ENCODE assay signal across 8 cellular contexts in the genomic region with DNA sequence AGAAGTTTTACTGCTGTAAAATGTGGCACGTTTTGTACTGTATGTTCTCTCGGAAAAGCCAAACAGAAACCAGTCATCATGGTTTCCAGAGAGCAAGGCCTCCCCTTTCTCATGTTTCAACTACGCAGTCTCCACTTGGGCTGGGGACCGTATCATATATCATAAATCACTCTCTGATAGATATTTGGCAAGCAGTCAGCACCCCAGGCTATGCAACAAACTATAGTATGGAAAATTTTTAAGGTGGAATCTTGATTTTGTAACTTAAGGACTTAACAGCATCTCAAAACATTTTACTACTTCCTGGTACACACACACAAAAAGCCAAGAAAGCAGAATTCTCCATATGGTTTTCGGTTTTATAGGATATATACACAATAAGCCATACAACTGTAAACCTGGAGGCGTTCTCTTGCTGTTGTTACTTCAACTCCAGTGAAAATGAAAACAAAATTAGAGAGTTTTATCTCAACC.
DNase-seq lines count a peak whose midpoint lies in the region; ATAC-seq and TF ChIP-seq lines count a peak whose summit lies in the region.

No MANE protein-coding gene starts in this region.

- DNase-seq in DMS 273 treated with DMSO at 0.1 percent for 48 hours (lab: John Stamatoyannopoulos, UW) (peak; percentile 29), NCI-H226 (peak; percentile 79), esophagus squamous epithelium (lab: John Stamatoyannopoulos, UW) (no peak), prostate gland (ENCODE audit: low spot score) (peak; percentile 48), spleen (no peak)
- no peak for DNase-seq in stimulated activated CD4-positive, alpha-beta T cell treated with anti-CD3 and anti-CD28 coated beads, Interleukin-1b, Interleukin-23, amount 100 ng/mL, for 48 hours
- DNase-seq in activated CD4-positive, alpha-beta T cell treated with anti-CD3 and anti-CD28 coated beads, Interleukin-2, amount 10 ng/mL, durations not matched to agents 7 days and 5 days, result no peak

- POLR2A ChIA-PET in activated CD4-positive, alpha-beta T cell treated with anti-CD3 and anti-CD28 coated beads, Interleukin-2, amount 10 ng/mL, durations not matched to agents 7 days and 5 days (lab: Charles Lee), result no interaction called here

- H3K27ac Mint-ChIP-seq in activated CD4-positive, alpha-beta T cell treated with anti-CD3 and anti-CD28 coated beads, Interleukin-2, amount 10 ng/mL, durations not matched to agents 7 days and 5 days, result no peak overlapping the region

- CTCF ChIA-PET in activated CD4-positive, alpha-beta T cell treated with anti-CD3 and anti-CD28 coated beads, Interleukin-2, amount 10 ng/mL, durations not matched to agents 7 days and 5 days (lab: Charles Lee), result no interaction called here

- intact Hi-C loops in esophagus squamous epithelium (cut with DNase I), result no loop called here
- intact Hi-C loops in prostate gland (cut with DNase I), result loop anchor here (2.0 kb wide), 2 partner anchors 66 to 282 kb away; no protein-coding TSS in a partner anchor
- intact Hi-C loops in spleen (cut with DNase I; ENCODE audit: low total_unique reads), result no loop called here

- TF ChIP-seq POLR2A in esophagus squamous epithelium (IDR thresholded peaks at IDR 0.05), result no peak
- no peak for TF ChIP-seq POLR2A in prostate gland (IDR thresholded peaks at IDR 0.05)
- TF ChIP-seq POLR2A in spleen (IDR thresholded peaks at IDR 0.05), result no peak

- H3K36me3 Mint-ChIP-seq in activated CD4-positive, alpha-beta T cell treated with anti-CD3 and anti-CD28 coated beads, Interleukin-2, amount 10 ng/mL, durations not matched to agents 7 days and 5 days (ENCODE audit: low read depth), result no peaks in the 10 kb centered on the region

- no peak for TF ChIP-seq CTCF in esophagus squamous epithelium (IDR thresholded peaks at IDR 0.05)
- TF ChIP-seq CTCF in prostate gland (IDR thresholded peaks at IDR 0.05), result no peak
- no peak for TF ChIP-seq CTCF in spleen (IDR thresholded peaks at IDR 0.05 in 8 of 11, conservative IDR thresholded peaks at IDR 0.05 in 3 of 11)

- no peaks in the 10 kb centered on the region for H3K9me3 ChIP-seq in esophagus squamous epithelium
- H3K9me3 ChIP-seq in prostate gland, result no peaks in the 10 kb centered on the region
- H3K9me3 ChIP-seq in spleen, result no peaks in the 10 kb centered on the region

- 23 to 24% methylated on average over 6 of the region's 6 CpGs for WGBS in esophagus squamous epithelium, 2 donors
- WGBS in prostate gland, result 8% methylated on average over 6 of the region's 6 CpGs
- WGBS in spleen, 5 donors, result 52 to 65% (median 60%) methylated on average over 6 of the region's 6 CpGs

- H3K27me3 ChIP-seq in esophagus squamous epithelium, result no peaks in the 10 kb centered on the region
- no peaks in the 10 kb centered on the region for H3K27me3 ChIP-seq in prostate gland (replicated peaks; ENCODE audit: insufficient read depth)
- no peaks in the 10 kb centered on the region for H3K27me3 ChIP-seq in spleen (replicated peaks in 1 of 7)

- H3K27ac ChIP-seq in esophagus squamous epithelium, result peak overlapping the region; percentile 5 to 81 (median 76)
- peak overlapping the region; percentile 66 to 80 for H3K27ac ChIP-seq in prostate gland
- peak overlapping the region in 3 of 8 donors; percentile 15 to 47 (median 32) for H3K27ac ChIP-seq in spleen

- ATAC-seq in GM21447 (IDR thresholded peaks at IDR 0.05; ENCODE audit: unreplicated experiment), result no peak

- no peak overlapping the region for H3K4me3 Mint-ChIP-seq in activated CD4-positive, alpha-beta T cell treated with anti-CD3 and anti-CD28 coated beads, Interleukin-2, amount 10 ng/mL, durations not matched to agents 7 days and 5 days

- no peaks in the 10 kb centered on the region for H3K9me3 Mint-ChIP-seq in activated CD4-positive, alpha-beta T cell treated with anti-CD3 and anti-CD28 coated beads, Interleukin-2, amount 10 ng/mL, durations not matched to agents 7 days and 5 days

- H3K4me1 Mint-ChIP-seq in activated CD4-positive, alpha-beta T cell treated with anti-CD3 and anti-CD28 coated beads, Interleukin-2, amount 10 ng/mL, durations not matched to agents 7 days and 5 days, result no peaks in the 10 kb centered on the region

- H3K4me1 ChIP-seq in esophagus squamous epithelium, result peaks cover 0 to 56% (median 11%) of the 10 kb centered on the region in 3 donors
- H3K4me1 ChIP-seq in prostate gland (replicated peaks), result peaks cover 11% of the 10 kb centered on the region
- H3K4me1 ChIP-seq in spleen, result no peaks in the 10 kb centered on the region

- H3K27me3 Mint-ChIP-seq in activated CD4-positive, alpha-beta T cell treated with anti-CD3 and anti-CD28 coated beads, Interleukin-2, amount 10 ng/mL, durations not matched to agents 7 days and 5 days, result no peaks in the 10 kb centered on the region

- H3K4me3 ChIP-seq in esophagus squamous epithelium (peak overlapping the region in 3 of 4 donors; percentile 2 to 41 (median 9)), prostate gland (peak overlapping the region in 1 of 2 donors; percentile 4), spleen (no peak overlapping the region)

- no peaks in the 10 kb centered on the region for H3K36me3 ChIP-seq in esophagus squamous epithelium
- H3K36me3 ChIP-seq in prostate gland, result no peaks in the 10 kb centered on the region
- no peaks in the 10 kb centered on the region for H3K36me3 ChIP-seq in spleen

Comparison
In these comparisons a context has a peak if more than half of its experiments do, and no peak if none do; other contexts are left out.
1. DNase-seq: peak in DMS 273 treated with DMSO at 0.1 percent for 48 hours (single experiment), NCI-H226 (single experiment) and prostate gland (single experiment); none in esophagus squamous epithelium (single experiment), stimulated activated CD4-positive, alpha-beta T cell treated with anti-CD3 and anti-CD28 coated beads, Interleukin-1b, Interleukin-23, amount 100 ng/mL, for 48 hours (single experiment), spleen (single experiment) and activated CD4-positive, alpha-beta T cell treated with anti-CD3 and anti-CD28 coated beads, Interleukin-2, amount 10 ng/mL, durations not matched to agents 7 days and 5 days (single experiment).
2. H3K4me3 ChIP-seq: peak in esophagus squamous epithelium (3 of 4); none in spleen (0 of 8).